In genomic region chr9:37497320-37497719, GRCh38 we compare ENCODE assay signal across 31 cellular contexts.
"Had no signal": no experiment of that assay in that cellular context is flagged by ENCODE, and none has a peak within 500 bp of the region (broad histone marks: within the 10 kb centered on the region; RNA-seq: fewer than 3 reads in every experiment).

No MANE protein-coding gene starts in this region.

- H3K4me1 ChIP-seq: left lung, lower lobe of right lung, neural progenitor cell, parathyroid adenoma, right atrium auricular region, transverse colon, upper lobe of left lung, vagina had no signal

- H3K27me3 Mint-ChIP-seq: naive B cell; stimulated activated memory B cell treated with anti-CD40 and anti-IgM and Interleukin-4, amounts not matched to agents 10 μg/mL and 1 μg/mL and 100 μg/mL, for 72 hours; stimulated activated naive CD8-positive, alpha-beta T cell treated with anti-CD3 and anti-CD28 coated beads, Interleukin-15, amount 100 ng/mL, for 72 hours had no signal

- H2AFZ ChIP-seq: neural progenitor cell, parathyroid adenoma had no signal

- H3K4me3 ChIP-seq: left lung, lower lobe of right lung, neural progenitor cell, psoas muscle, right atrium auricular region, right lobe of liver, smooth muscle cell, transverse colon, upper lobe of left lung, vagina had no signal

- H3K27ac ChIP-seq: left lung, lower lobe of right lung, neural progenitor cell, neutrophil, parathyroid adenoma, psoas muscle, right atrium auricular region, right lobe of liver, transverse colon, upper lobe of left lung, vagina had no signal

- H3K9ac ChIP-seq: neural progenitor cell, parathyroid adenoma had no signal

- H3K4me3 Mint-ChIP-seq: mesothelial cell of epicardium; naive B cell; natural killer cell; nephron progenitor cell; neural progenitor cell; stimulated activated memory B cell treated with anti-CD40 and anti-IgM and Interleukin-4, amounts not matched to agents 10 μg/mL and 1 μg/mL and 100 μg/mL, for 72 hours; stimulated activated naive CD8-positive, alpha-beta T cell treated with anti-CD3 and anti-CD28 coated beads, Interleukin-15, amount 100 ng/mL, for 72 hours had no signal

- DNase-seq: hippocampal formation; kidney glomerular epithelial cell; left cardiac atrium; left lung; lower lobe of right lung; mammary epithelial cell; mesenchymal stem cell; naive B cell; natural killer cell; nephron progenitor cell; occipital lobe; psoas muscle; right lobe of liver; stimulated activated CD4-positive, alpha-beta T cell treated with anti-CD3 and anti-CD28 coated beads, Interleukin-1b, Interleukin-23, amount 100 ng/mL, for 48 hours; stimulated activated CD4-positive, alpha-beta T cell treated with anti-CD3 and anti-CD28 coated beads, Interleukin-2, amount 100 ng/mL, for 48 hours; stimulated activated CD4-positive, alpha-beta T cell treated with anti-CD3 and anti-CD28 coated beads, Interleukin-4, amount 100 ng/mL, for 4 hours; stimulated activated CD8-positive, alpha-beta memory T cell treated with anti-CD3 and anti-CD28 coated beads, Interleukin-4, amount 100 ng/mL, for 48 hours; stimulated activated naive CD4-positive, alpha-beta T cell treated with Interleukin-2 at 50 U/mL for 16 hours; stimulated activated naive CD8-positive, alpha-beta T cell treated with anti-CD3 and anti-CD28 coated beads, Interleukin-15, amount 100 ng/mL, for 72 hours; substantia nigra; transverse colon; upper lobe of left lung had no signal

- H3K79me2 ChIP-seq: parathyroid adenoma had no signal

- H3K9me3 ChIP-seq: left lung, lower lobe of right lung, neutrophil, psoas muscle, right atrium auricular region, right lobe of liver, transverse colon, upper lobe of left lung, vagina had no signal

- H3K27me3 ChIP-seq: left lung, neural progenitor cell, neutrophil, right atrium auricular region, right lobe of liver, transverse colon, upper lobe of left lung, vagina had no signal

- H3K4me1 Mint-ChIP-seq: mesothelial cell of epicardium; naive B cell; nephron progenitor cell; neural progenitor cell; stimulated activated memory B cell treated with anti-CD40 and anti-IgM and Interleukin-4, amounts not matched to agents 10 μg/mL and 1 μg/mL and 100 μg/mL, for 72 hours had no signal

- FAIRE-seq: keratinocyte had no signal

- H3K9me3 Mint-ChIP-seq: mesothelial cell of epicardium; naive B cell; natural killer cell; nephron progenitor cell; neural progenitor cell; stimulated activated memory B cell treated with anti-CD40 and anti-IgM and Interleukin-4, amounts not matched to agents 10 μg/mL and 1 μg/mL and 100 μg/mL, for 72 hours; stimulated activated naive CD8-positive, alpha-beta T cell treated with anti-CD3 and anti-CD28 coated beads, Interleukin-15, amount 100 ng/mL, for 72 hours had no signal

- H3K4me2 ChIP-seq: neural progenitor cell, smooth muscle cell had no signal

- ATAC-seq: left cardiac atrium; left lung; lower lobe of right lung; natural killer cell; psoas muscle; stimulated activated memory B cell treated with anti-CD40 and anti-IgM and Interleukin-4, amounts not matched to agents 10 μg/mL and 1 μg/mL and 100 μg/mL, for 72 hours; stimulated activated naive CD8-positive, alpha-beta T cell treated with anti-CD3 and anti-CD28 coated beads, Interleukin-15, amount 100 ng/mL, for 72 hours had no signal

- H3K27ac Mint-ChIP-seq: mesothelial cell of epicardium; natural killer cell; nephron progenitor cell; neural progenitor cell; stimulated activated memory B cell treated with anti-CD40 and anti-IgM and Interleukin-4, amounts not matched to agents 10 μg/mL and 1 μg/mL and 100 μg/mL, for 72 hours had no signal
